ENCODE assay signal across 8 cellular contexts in the genomic region with DNA sequence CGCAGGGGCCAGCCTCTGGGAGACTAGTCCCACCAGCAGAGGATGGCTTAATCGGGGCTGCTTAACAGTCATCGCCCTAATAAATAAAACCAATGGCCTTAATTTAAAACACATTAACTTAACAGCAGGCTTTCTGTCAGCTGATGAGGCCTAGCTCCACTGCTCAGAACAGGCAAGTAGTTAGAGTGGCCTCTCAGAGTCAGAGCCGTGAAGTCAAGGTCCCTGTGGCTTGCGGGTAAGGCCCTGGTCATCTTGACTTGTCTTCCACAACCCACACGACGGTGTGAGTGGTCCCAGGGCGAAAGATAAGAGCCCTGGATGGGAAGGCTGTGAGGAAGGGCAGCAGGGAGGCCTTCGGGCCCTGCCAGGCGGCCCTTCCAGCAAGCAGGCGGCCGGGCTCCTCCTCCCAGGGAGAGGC. TPM values are rescaled to one million over a fixed set of nuclear protein-coding genes. Genes with fewer than 3 reads are reported as not detected.
DNase-seq lines count a peak whose midpoint lies in the region; ATAC-seq and TF ChIP-seq lines count a peak whose summit lies in the region.

No MANE protein-coding gene starts in this region.

- peak; percentile 13 for DNase-seq in GF-D8 (lab: John Stamatoyannopoulos, UW)
- DNase-seq in adrenal gland, result peak in 2 of 7 donors; percentile 56 to 64
- peak; percentile 21 for DNase-seq in inferior parietal cortex (ENCODE audit: extremely low spot score)
- DNase-seq in substantia nigra (lab: John Stamatoyannopoulos, UW), result no peak
- DNase-seq in NCI-H2227 treated with DMSO at 0.1 percent for 48 hours (lab: John Stamatoyannopoulos, UW), result no peak
- no peak for DNase-seq in NCI-H2107 (lab: John Stamatoyannopoulos, UW)
- DNase-seq in stimulated activated CD4-positive, alpha-beta T cell treated with anti-CD3 and anti-CD28 coated beads, Interleukin-12 subunit alpha, Interleukin-12 subunit beta, amount 100 ng/mL, for 4 hours, result no peak

- H3K27me3 ChIP-seq in adrenal gland, result no peaks in the 10 kb centered on the region

- H3K9me3 ChIP-seq in adrenal gland (replicated peaks in 1 of 3), result no peaks in the 10 kb centered on the region

- no peak for TF ChIP-seq CTCF in adrenal gland (IDR thresholded peaks at IDR 0.05)

- peaks cover 9 to 24% of the 10 kb centered on the region in 2 donors for H3K4me1 ChIP-seq in adrenal gland (replicated peaks in 1 of 2)

- no peak for TF ChIP-seq POLR2A in adrenal gland (IDR thresholded peaks at IDR 0.05)

- H3K36me3 ChIP-seq in adrenal gland (replicated peaks in 1 of 2), result no peaks in the 10 kb centered on the region

- H3K4me3 ChIP-seq in adrenal gland, result peak overlapping the region in 2 of 4 donors; percentile 71 to 76

- intact Hi-C loops in adrenal gland (cut with DNase I), result loop anchor here in 1 of 2 donors (10.0 kb wide), 1 partner anchor 144 kb away; no protein-coding TSS in a partner anchor

- WGBS in adrenal gland, 4 donors, result 38 to 76% (median 50%) methylated on average over 3 to 12 of the region's 12 CpGs

- peak; percentile 5 for ATAC-seq in HG03159 (IDR thresholded peaks at IDR 0.05; ENCODE audit: unreplicated experiment)

- H3K27ac ChIP-seq in adrenal gland (peak overlapping the region in 4 of 5 donors; percentile 60 to 93 (median 80)), substantia nigra (ENCODE audit: low read depth, low read length, poor library complexity, severe bottlenecking) (peak overlapping the region; percentile 59)

RNA-seq across cellular contexts. Expression of gene XXYLT1, which starts 11.8 kb away (rescaled TPM):
- total RNA-seq in adrenal gland, result 10 to 100 TPM in 4 of 8 donors, 1 to 10 TPM in 4; 8.2 to 13.9 (median 9.8) TPM
- polyA plus RNA-seq in adrenal gland, result 1 to 10 TPM; 6.2 to 7.6 (median 7.4) TPM

Comparison
In these comparisons a context has a peak if more than half of its experiments do, and no peak if none do; other contexts are left out.
1. DNase-seq: peak in GF-D8 (single experiment) and inferior parietal cortex (single experiment); none in substantia nigra (0 of 49), NCI-H2227 treated with DMSO at 0.1 percent for 48 hours (single experiment), NCI-H2107 (single experiment) and stimulated activated CD4-positive, alpha-beta T cell treated with anti-CD3 and anti-CD28 coated beads, Interleukin-12 subunit alpha, Interleukin-12 subunit beta, amount 100 ng/mL, for 4 hours (single experiment).